16 cellular contexts compared by ENCODE assay signal in genomic region chrX:100710816-100711215, GRCh38. TPM values are rescaled to one million over a fixed set of nuclear protein-coding genes. Genes with fewer than 3 reads are reported as not detected.
DNase-seq lines count a peak whose midpoint lies in the region; ATAC-seq and TF ChIP-seq lines count a peak whose summit lies in the region.
"Had no signal": no experiment of that assay in that cellular context is flagged by ENCODE, and none has a peak within 500 bp of the region (broad histone marks: within the 10 kb centered on the region; RNA-seq: fewer than 3 reads in every experiment).

No MANE protein-coding gene starts in this region.

- no peak for TF ChIP-seq EP300 in upper lobe of left lung (IDR thresholded peaks at IDR 0.05)

- H2BK120ac ChIP-seq in neuronal stem cell (ENCODE audit: low read depth, low read length): no peak overlapping the region

- H3K4me2 ChIP-seq in GM23338 (no peak overlapping the region), neuronal stem cell (ENCODE audit: insufficient read depth, low read length, poor library complexity, severe bottlenecking) (no peak overlapping the region)

- no peaks in the 10 kb centered on the region for H3K4me1 Mint-ChIP-seq in GM23338

- H3K27ac ChIP-seq in GM23338 (ENCODE audit: low read depth): no peak overlapping the region
- H3K27ac ChIP-seq in neuronal stem cell (replicated peaks; ENCODE audit: low read length): peak overlapping the region; percentile 56
- no peak overlapping the region for H3K27ac ChIP-seq in upper lobe of left lung
- H3K27ac ChIP-seq: C4-2B had no signal

- H3F3A ChIP-seq in GM23338 (replicated peaks; ENCODE audit: low read depth): no peaks in the 10 kb centered on the region

- no peak overlapping the region for H3K18ac ChIP-seq in neuronal stem cell (ENCODE audit: low read length)

- DNase-seq in GM23338 (ENCODE audit: low spot score) (peak; percentile 0), NCI-H2227 (lab: John Stamatoyannopoulos, UW; ENCODE audit: unreplicated experiment) (peak; percentile 24), dermis blood vessel endothelial cell (peak; percentile 66), neuronal stem cell (ENCODE audit: low spot score) (no peak), mucosa of gallbladder (ENCODE audit: low spot score) (no peak), upper lobe of left lung (no peak)
- DNase-seq in activated CD4-positive, alpha-beta T cell treated with anti-CD3 and anti-CD28 coated beads, Interleukin-2, amount 50 U/mL, for 4 hours: no peak
- DNase-seq: ACHN; Caco-2; CD4-positive, alpha-beta T cell; DMS153; DMS79; GF-D8; IMR-90 had no signal

- H3K4me3 Mint-ChIP-seq in GM23338: no peak overlapping the region
- H3K4me3 Mint-ChIP-seq: CD4-positive, alpha-beta T cell had no signal

- H3K36me3 ChIP-seq in GM23338 (ENCODE audit: insufficient read depth) (no peaks in the 10 kb centered on the region), neuronal stem cell (replicated peaks in 1 of 2; ENCODE audit: control insufficient read depth in 2 of 2, insufficient read depth in 2 of 2, low read length in 2 of 2) (no peaks in the 10 kb centered on the region), upper lobe of left lung (no peaks in the 10 kb centered on the region)

- H3K23ac ChIP-seq in neuronal stem cell (ENCODE audit: low read depth, low read length, poor library complexity): no peak overlapping the region

- ATAC-seq in GM23338 (no peak), upper lobe of left lung (ENCODE audit: low FRiP score in 2 of 2) (no peak)
- ATAC-seq: K562 had no signal

- no peak overlapping the region for H3K4ac ChIP-seq in neuronal stem cell (ENCODE audit: low read length)

- no peak overlapping the region for H3K4me3 ChIP-seq in GM23338
- H3K4me3 ChIP-seq in neuronal stem cell (ENCODE audit: low read length in 2 of 2): no peak overlapping the region
- no peak overlapping the region for H3K4me3 ChIP-seq in upper lobe of left lung
- H3K4me3 ChIP-seq: K562 had no signal

- peaks cover under 1% of the 10 kb centered on the region for H3K27me3 Mint-ChIP-seq in GM23338 (ENCODE audit: insufficient read depth, low read depth, poor library complexity)

- H3K36me3 Mint-ChIP-seq in GM23338 (ENCODE audit: low read depth): no peaks in the 10 kb centered on the region

- no peaks in the 10 kb centered on the region for H3K9me3 Mint-ChIP-seq in GM23338
- H3K9me3 Mint-ChIP-seq: CD4-positive, alpha-beta T cell had no signal

- H3K9me2 ChIP-seq in GM23338 (ENCODE audit: insufficient read depth): no peaks in the 10 kb centered on the region

- H3K9me3 ChIP-seq in neuronal stem cell (replicated peaks in 1 of 2; ENCODE audit: control insufficient read depth in 2 of 2, insufficient read depth in 1 of 2, low read depth in 1 of 2, low read length in 2 of 2) (no peaks in the 10 kb centered on the region), upper lobe of left lung (no peaks in the 10 kb centered on the region)
- H3K9me3 ChIP-seq: Caco-2 had no signal

- no peak for TF ChIP-seq POLR2A in upper lobe of left lung (IDR thresholded peaks at IDR 0.05)

- no peak overlapping the region for H2AK5ac ChIP-seq in neuronal stem cell (ENCODE audit: low read depth, low read length)

- H3K27ac Mint-ChIP-seq in GM23338: no peak overlapping the region
- H3K27ac Mint-ChIP-seq: CD4-positive, alpha-beta T cell had no signal

- H2BK15ac ChIP-seq in neuronal stem cell (ENCODE audit: low read length): no peak overlapping the region

- WGBS in neuronal stem cell (ENCODE audit: extremely low coverage in 2 of 2, insufficient read length in 2 of 2, insufficient replicate concordance in 1 of 2), 2 donors: no CpG with 5 or more reads among the region's 3 CpGs
- 38 to 43% methylated on average over 3 of the region's 3 CpGs for WGBS in upper lobe of left lung, 2 donors

- no peaks in the 10 kb centered on the region for H3K79me2 ChIP-seq in GM23338 (replicated peaks; ENCODE audit: insufficient read depth)

- no peak overlapping the region for H4K91ac ChIP-seq in neuronal stem cell (ENCODE audit: low read depth, low read length, poor library complexity)

- no peak overlapping the region for H2BK12ac ChIP-seq in neuronal stem cell (ENCODE audit: low read length)

- H3K4me1 ChIP-seq in GM23338 (ENCODE audit: insufficient read depth): no peaks in the 10 kb centered on the region
- no peaks in the 10 kb centered on the region for H3K4me1 ChIP-seq in neuronal stem cell (ENCODE audit: control insufficient read depth in 2 of 2, insufficient read depth in 1 of 2, low read depth in 1 of 2, low read length in 2 of 2)
- no peaks in the 10 kb centered on the region for H3K4me1 ChIP-seq in upper lobe of left lung
- H3K4me1 ChIP-seq: Caco-2 had no signal

- no peak overlapping the region for H4K8ac ChIP-seq in neuronal stem cell (ENCODE audit: low read depth, low read length)

- no peak for TF ChIP-seq CTCF in GM23338 (conservative IDR thresholded peaks at IDR 0.05; ENCODE audit: low read depth in 2 of 2)
- TF ChIP-seq CTCF in upper lobe of left lung (IDR thresholded peaks at IDR 0.05): no peak

- H3K9ac ChIP-seq in neuronal stem cell (ENCODE audit: low read depth, low read length, poor library complexity): no peak overlapping the region

- no peaks in the 10 kb centered on the region for H3K79me1 ChIP-seq in neuronal stem cell (ENCODE audit: low read depth, low read length)

- no peak overlapping the region for H2BK5ac ChIP-seq in neuronal stem cell (ENCODE audit: low read length)

- H3K14ac ChIP-seq in neuronal stem cell (ENCODE audit: low read length): no peak overlapping the region

- H2AFZ ChIP-seq in GM23338 (no peak overlapping the region), neuronal stem cell (ENCODE audit: low read length) (no peak overlapping the region)

- H3K27me3 ChIP-seq in GM23338 (ENCODE audit: insufficient read depth) (no peaks in the 10 kb centered on the region), neuronal stem cell (ENCODE audit: control insufficient read depth in 3 of 3, insufficient read depth in 3 of 3, low read depth in 1 of 3, low read length in 3 of 3) (no peaks in the 10 kb centered on the region), upper lobe of left lung (no peaks in the 10 kb centered on the region)

- no peaks in the 10 kb centered on the region for H4K20me1 ChIP-seq in GM23338 (replicated peaks; ENCODE audit: insufficient read depth)

TF ChIP-seq in GM23338, 12 proteins besides CTCF, POLR2A, EP300 and RAD21 (continues in another document):
- TF ChIP-seq CREB1 (CRISPR knock-in tag; IDR thresholded peaks at IDR 0.05; ENCODE audit: low read depth) (no peak), POLR2AphosphoS5 (IDR thresholded peaks at IDR 0.05; ENCODE audit: low read depth) (no peak), ZNF114 (CRISPR knock-in tag; IDR thresholded peaks at IDR 0.05) (no peak), NANOG (IDR thresholded peaks at IDR 0.05; ENCODE audit: borderline replicate concordance) (no peak)

RNA-seq across cellular contexts. Expression of gene SYTL4, which starts 21.1 kb away (rescaled TPM):
- 0.28 TPM in 1 of 2 replicates, not detected in the other for total RNA-seq in GM23338 (2014; rRNA removed; shearing (Covaris generic))
- 0.85 TPM in 1 of 2 replicates, not detected in the other for polyA plus RNA-seq in GM23338 (2016; fragmentation: Nextera tagmentation; extraction: Ambion mirVana)
- total RNA-seq in dermis blood vessel endothelial cell (31.7 and 52.4 TPM in 2 replicates), mucosa of gallbladder (15.8 TPM), upper lobe of left lung (10 to 100 TPM in 5 of 6 donors, 1 to 10 TPM in 1; 7.4 to 26.2 (median 15.9) TPM)
- polyA plus RNA-seq in neuronal stem cell (2013, experiment 1 of 2): 0.60 TPM
- polyA plus RNA-seq in neuronal stem cell (2013, experiment 2 of 2): 0.51 TPM
- total RNA-seq: CD4-positive, alpha-beta T cell had no signal

Comparison
In these comparisons a context has a peak if more than half of its experiments do, and no peak if none do; other contexts are left out.
1. DNase-seq: peak in GM23338 (single experiment), NCI-H2227 (single experiment) and dermis blood vessel endothelial cell (single experiment); none in neuronal stem cell (single experiment), activated CD4-positive, alpha-beta T cell treated with anti-CD3 and anti-CD28 coated beads, Interleukin-2, amount 50 U/mL, for 4 hours (0 of 2), mucosa of gallbladder (single experiment) and upper lobe of left lung (0 of 2).